ENCODE assay signal across 17 cellular contexts in genomic region chr22:17116931-17117330, GRCh38. TPM values are rescaled to one million over a fixed set of nuclear protein-coding genes. Genes with fewer than 3 reads are reported as not detected.
DNase-seq lines count a peak whose midpoint lies in the region; ATAC-seq, FAIRE-seq and TF ChIP-seq lines count a peak whose summit lies in the region.
"Had no signal": no experiment of that assay in that cellular context is flagged by ENCODE, and none has a peak within 500 bp of the region (broad histone marks: within the 10 kb centered on the region; RNA-seq: fewer than 3 reads in every experiment).

No MANE protein-coding gene starts in this region.

- no peak for DNase-seq in activated naive CD4-positive, alpha-beta T cell (lab: John Stamatoyannopoulos, UW)
- DNase-seq in WTC11 (ENCODE audit: low spot score) (no peak), immature natural killer cell (no peak), OCI-LY7 (ENCODE audit: low spot score) (no peak), RCC 7860 (ENCODE audit: low spot score) (no peak)
- DNase-seq: gastrocnemius medialis, KG1, NCI-H1694 treated with DMSO at 0.1 percent for 48 hours, NCI-H526 had no signal

- CTCF ChIA-PET in WTC11 (lab: Charles Lee) (interaction anchor here (0.6 to 2.9 kb wide), 9 partner anchors 15 to 442 kb away, joined by 3 to 13 read pairs (median 6); no protein-coding TSS in a partner anchor), OCI-LY7 (lab: Charles Lee; ENCODE audit: unreplicated experiment) (no interaction called here)

- H3K9me2 ChIP-seq in OCI-LY7 (ENCODE audit: insufficient read depth, low read length): no peaks in the 10 kb centered on the region

- no peaks in the 10 kb centered on the region for H3K79me2 ChIP-seq in OCI-LY7 (ENCODE audit: insufficient read depth, low read depth, low read length)

- no peaks in the 10 kb centered on the region for H3K36me3 ChIP-seq in OCI-LY7 (ENCODE audit: insufficient read depth, low read length)
- H3K36me3 ChIP-seq: gastrocnemius medialis had no signal

- peaks cover 34% of the 10 kb centered on the region for H3K4me1 ChIP-seq in OCI-LY7 (ENCODE audit: insufficient read depth, low read length, poor library complexity, severe bottlenecking)

- no peak overlapping the region for H2AFZ ChIP-seq in OCI-LY7 (ENCODE audit: low read length)

- peak overlapping the region; percentile 15 for H3K27ac Mint-ChIP-seq in activated naive CD4-positive, alpha-beta T cell treated with anti-CD3 and anti-CD28 coated beads, Interleukin-2, amount 50 U/mL, for 24 hours
- H3K27ac Mint-ChIP-seq in WTC11 (peak overlapping the region; percentile 16), immature natural killer cell (peak overlapping the region in 5 of 6 donors; percentile 5 to 65 (median 34))

- no peak for TF ChIP-seq CTCF in WTC11 (IDR thresholded peaks at IDR 0.05)
- TF ChIP-seq CTCF in OCI-LY7 (conservative IDR thresholded peaks at IDR 0.05; ENCODE audit: low read length): no peak

- no peak overlapping the region for H3K4me2 ChIP-seq in OCI-LY7 (ENCODE audit: low read length)

- ATAC-seq in WTC11 (no peak), GM21367 (IDR thresholded peaks at IDR 0.05; ENCODE audit: unreplicated experiment) (no peak)
- ATAC-seq: gastrocnemius medialis, Right ventricle myocardium inferior had no signal

- no peak for FAIRE-seq in RCC 7860 (lab: Jason Lieb, UNC)
- FAIRE-seq: G401.6, GM19239, islet of Langerhans, TTC549 had no signal

- peaks cover 2% of the 10 kb centered on the region for H3K27me3 Mint-ChIP-seq in activated naive CD4-positive, alpha-beta T cell treated with anti-CD3 and anti-CD28 coated beads, Interleukin-2, amount 50 U/mL, for 24 hours
- H3K27me3 Mint-ChIP-seq in WTC11 (ENCODE audit: low read depth) (peaks cover 3% of the 10 kb centered on the region; the same call in 1 of the 2 replicates), immature natural killer cell (ENCODE audit: low read depth in 3 of 3) (peaks cover 3 to 14% (median 13%) of the 10 kb centered on the region in 3 donors)

- BruUV-seq in OCI-LY7 (replicated peaks; lab: Mats Ljungman, UMichigan): no TSS peak

- intact Hi-C loops in OCI-LY7 (cut with micrococcal nuclease; ENCODE audit: unreplicated experiment): loop anchor here (5.0 kb wide), 1 partner anchor 40 kb away; the partner anchor contains the start of gene HDHD5

- H3K27ac ChIP-seq in temporal lobe (ENCODE audit: low read depth, low read length): peak overlapping the region; percentile 13
- no peak overlapping the region for H3K27ac ChIP-seq in OCI-LY7 (ENCODE audit: low read depth, low read length, poor library complexity, severe bottlenecking)
- H3K27ac ChIP-seq: gastrocnemius medialis had no signal

- no peaks in the 10 kb centered on the region for H4K20me1 ChIP-seq in OCI-LY7 (ENCODE audit: insufficient read depth, low read length)

- H3K9me3 Mint-ChIP-seq in activated naive CD4-positive, alpha-beta T cell treated with anti-CD3 and anti-CD28 coated beads, Interleukin-2, amount 50 U/mL, for 24 hours: no peaks in the 10 kb centered on the region
- no peaks in the 10 kb centered on the region for H3K9me3 Mint-ChIP-seq in WTC11
- peaks cover 0 to 1% (median 0%) of the 10 kb centered on the region in 6 donors for H3K9me3 Mint-ChIP-seq in immature natural killer cell

- peak overlapping the region; percentile 46 for H3K4me3 Mint-ChIP-seq in activated naive CD4-positive, alpha-beta T cell treated with anti-CD3 and anti-CD28 coated beads, Interleukin-2, amount 50 U/mL, for 24 hours
- no peak overlapping the region for H3K4me3 Mint-ChIP-seq in WTC11
- H3K4me3 Mint-ChIP-seq in immature natural killer cell: peak overlapping the region; percentile 51 to 78 (median 69)

- no peak overlapping the region for H3K4me3 ChIP-seq in OCI-LY7 (ENCODE audit: low read depth, low read length, poor library complexity, severe bottlenecking)
- H3K4me3 ChIP-seq: gastrocnemius medialis had no signal

- H3K4me1 Mint-ChIP-seq in activated naive CD4-positive, alpha-beta T cell treated with anti-CD3 and anti-CD28 coated beads, Interleukin-2, amount 50 U/mL, for 24 hours: peaks cover 73% of the 10 kb centered on the region
- H3K4me1 Mint-ChIP-seq in WTC11: peaks cover 23% of the 10 kb centered on the region
- H3K4me1 Mint-ChIP-seq in immature natural killer cell: peaks cover 45 to 56% of the 10 kb centered on the region in 2 donors

- H3K9me3 ChIP-seq in OCI-LY7 (ENCODE audit: low read length): no peaks in the 10 kb centered on the region
- H3K9me3 ChIP-seq: gastrocnemius medialis had no signal

- POLR2A ChIA-PET in WTC11 (lab: Charles Lee): no interaction called here
- POLR2A ChIA-PET in OCI-LY7 (lab: Charles Lee): interaction anchor here (1.5 kb wide), 1 partner anchor 30 kb away, joined by 3 read pairs; no protein-coding TSS in a partner anchor

- no peaks in the 10 kb centered on the region for H3K36me3 Mint-ChIP-seq in activated naive CD4-positive, alpha-beta T cell treated with anti-CD3 and anti-CD28 coated beads, Interleukin-2, amount 50 U/mL, for 24 hours
- H3K36me3 Mint-ChIP-seq in WTC11 (no peaks in the 10 kb centered on the region), immature natural killer cell (no peaks in the 10 kb centered on the region)

TF ChIP-seq in WTC11, 78 proteins besides CTCF, POLR2A, EP300 and RAD21 (continues in another document):
- TF ChIP-seq ELF4 (CRISPR knock-in tag; IDR thresholded peaks at IDR 0.05; ENCODE audit: low read depth) (no peak), TCF7 (CRISPR knock-in tag; IDR thresholded peaks at IDR 0.05; ENCODE audit: low read depth) (no peak), JUN (CRISPR knock-in tag; IDR thresholded peaks at IDR 0.05) (no peak), FOXP4 (CRISPR knock-in tag; IDR thresholded peaks at IDR 0.05) (no peak), CBFB (CRISPR knock-in tag; IDR thresholded peaks at IDR 0.05; ENCODE audit: low read depth) (no peak), OVOL2 (CRISPR knock-in tag; IDR thresholded peaks at IDR 0.05; ENCODE audit: borderline replicate concordance) (no peak), ATF1 (CRISPR knock-in tag; IDR thresholded peaks at IDR 0.05) (no peak), MAX (CRISPR knock-in tag; IDR thresholded peaks at IDR 0.05) (no peak)
- TF ChIP-seq, protein P1, sequence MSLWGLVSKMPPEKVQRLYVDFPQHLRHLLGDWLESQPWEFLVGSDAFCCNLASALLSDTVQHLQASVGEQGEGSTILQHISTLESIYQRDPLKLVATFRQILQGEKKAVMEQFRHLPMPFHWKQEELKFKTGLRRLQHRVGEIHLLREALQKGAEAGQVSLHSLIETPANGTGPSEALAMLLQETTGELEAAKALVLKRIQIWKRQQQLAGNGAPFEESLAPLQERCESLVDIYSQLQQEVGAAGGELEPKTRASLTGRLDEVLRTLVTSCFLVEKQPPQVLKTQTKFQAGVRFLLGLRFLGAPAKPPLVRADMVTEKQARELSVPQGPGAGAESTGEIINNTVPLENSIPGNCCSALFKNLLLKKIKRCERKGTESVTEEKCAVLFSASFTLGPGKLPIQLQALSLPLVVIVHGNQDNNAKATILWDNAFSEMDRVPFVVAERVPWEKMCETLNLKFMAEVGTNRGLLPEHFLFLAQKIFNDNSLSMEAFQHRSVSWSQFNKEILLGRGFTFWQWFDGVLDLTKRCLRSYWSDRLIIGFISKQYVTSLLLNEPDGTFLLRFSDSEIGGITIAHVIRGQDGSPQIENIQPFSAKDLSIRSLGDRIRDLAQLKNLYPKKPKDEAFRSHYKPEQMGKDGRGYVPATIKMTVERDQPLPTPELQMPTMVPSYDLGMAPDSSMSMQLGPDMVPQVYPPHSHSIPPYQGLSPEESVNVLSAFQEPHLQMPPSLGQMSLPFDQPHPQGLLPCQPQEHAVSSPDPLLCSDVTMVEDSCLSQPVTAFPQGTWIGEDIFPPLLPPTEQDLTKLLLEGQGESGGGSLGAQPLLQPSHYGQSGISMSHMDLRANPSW (CRISPR knock-in tag; conservative IDR thresholded peaks at IDR 0.05; ENCODE audit: low read depth): no peak

RNA-seq across cellular contexts. Expression of gene TMEM121B, which starts 4.2 kb away (rescaled TPM):
- total RNA-seq in WTC11 (2021): 7.5 to 8.3 TPM (median 7.7 TPM) in 3 replicates
- polyA plus RNA-seq in immature natural killer cell: not detected
- total RNA-seq in temporal lobe: 15.5 TPM
- total RNA-seq in OCI-LY7 (2014; rRNA removed; shearing (Covaris generic)): 0.32 and 0.33 TPM in 2 replicates
- total RNA-seq in OCI-LY7 (2022): 0.09 and 0.15 TPM in 2 replicates

RNA-seq across cellular contexts. Expression of gene IL17RA, which starts 32.1 kb away (rescaled TPM):
- total RNA-seq in WTC11 (2021) (7.9 to 8.7 TPM (median 8.2 TPM) in 3 replicates), temporal lobe (0.98 TPM), OCI-LY7 (2022) (10.9 and 12.5 TPM in 2 replicates)
- polyA plus RNA-seq in immature natural killer cell: 10 to 100 TPM; 12.8 to 21.0 (median 14.6) TPM
- total RNA-seq in OCI-LY7 (2014; rRNA removed; shearing (Covaris generic)): 5.5 and 7.8 TPM in 2 replicates

RNA-seq across cellular contexts. Expression of gene HDHD5, which starts 42.1 kb away (rescaled TPM):
- total RNA-seq in WTC11 (2021) (84.0 to 114 TPM (median 110 TPM) in 3 replicates), temporal lobe (24.1 TPM), OCI-LY7 (2022) (60.3 and 77.4 TPM in 2 replicates)
- 10 to 100 TPM; 47.0 to 67.7 (median 47.3) TPM for polyA plus RNA-seq in immature natural killer cell
- total RNA-seq in OCI-LY7 (2014; rRNA removed; shearing (Covaris generic)): 77.3 and 84.6 TPM in 2 replicates
